ENCODE assay signal across 15 cellular contexts in the genomic region with DNA sequence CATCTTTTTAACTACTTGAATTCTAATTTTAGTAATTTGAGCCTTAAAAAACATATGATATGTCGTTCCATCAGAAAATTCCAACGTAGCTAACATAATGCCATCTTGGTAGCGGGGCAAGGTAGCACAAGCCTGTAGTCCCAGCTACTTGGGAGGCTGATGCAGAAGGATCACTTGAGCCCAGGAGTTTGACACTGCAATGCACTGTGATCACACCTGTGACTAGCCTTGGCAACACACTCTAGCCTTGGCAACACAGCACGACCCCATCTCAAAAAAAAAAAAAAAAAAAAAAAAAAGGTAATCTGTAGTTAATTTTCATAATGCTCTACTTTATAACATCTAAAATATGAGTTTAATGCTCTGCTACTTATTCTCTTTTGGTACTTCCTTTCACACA. TPM values are rescaled to one million over a fixed set of nuclear protein-coding genes. Genes with fewer than 3 reads are reported as not detected.
DNase-seq lines count a peak whose midpoint lies in the region; ATAC-seq, FAIRE-seq and TF ChIP-seq lines count a peak whose summit lies in the region.
"Had no signal": no experiment of that assay in that cellular context is flagged by ENCODE, and none has a peak within 500 bp of the region (broad histone marks: within the 10 kb centered on the region; RNA-seq: fewer than 3 reads in every experiment).

No MANE protein-coding gene starts in this region.

- H4K20me1 ChIP-seq in IMR-90 (ENCODE audit: insufficient read depth, low read length) (peaks cover 86% of the 10 kb centered on the region), astrocyte (ENCODE audit: insufficient read depth, low read length) (peaks cover 93% of the 10 kb centered on the region)

- H3K79me2 ChIP-seq in astrocyte (ENCODE audit: insufficient read depth, low read length), result peaks cover 98% of the 10 kb centered on the region

- no peak overlapping the region for H3K14ac ChIP-seq in IMR-90 (replicated peaks; ENCODE audit: low read depth, low read length)

- H3K9me1 ChIP-seq in IMR-90 (ENCODE audit: insufficient read depth, low read length), result peaks cover 9% of the 10 kb centered on the region

- dilution Hi-C loops in IMR-90 (cut with HindIII; ENCODE audit: low sequenced_read_pairs, unreplicated experiment), result no loop called here

- ATAC-seq in IMR-90 (ENCODE audit: low read depth), result no peak
- peak in 1 of 4 donors; percentile 44 for ATAC-seq in psoas muscle
- no peak for ATAC-seq in GM21367 (IDR thresholded peaks at IDR 0.05; ENCODE audit: unreplicated experiment)

- no peaks in the 10 kb centered on the region for H3K27me3 Mint-ChIP-seq in activated CD4-positive, alpha-beta T cell treated with anti-CD3 and anti-CD28 coated beads, Interleukin-2, amount 10 ng/mL, durations not matched to agents 7 days and 5 days
- no peaks in the 10 kb centered on the region for H3K27me3 Mint-ChIP-seq in astrocyte (ENCODE audit: low read depth, unreplicated experiment)

- H4K5ac ChIP-seq in IMR-90 (ENCODE audit: low read depth, low read length), result no peak overlapping the region

- no peak overlapping the region for H4K91ac ChIP-seq in IMR-90 (ENCODE audit: insufficient read depth, low read depth, low read length)

- peak overlapping the region; percentile 69 for H3K27ac Mint-ChIP-seq in activated CD4-positive, alpha-beta T cell treated with anti-CD3 and anti-CD28 coated beads, Interleukin-2, amount 10 ng/mL, durations not matched to agents 7 days and 5 days
- H3K27ac Mint-ChIP-seq in astrocyte (ENCODE audit: unreplicated experiment), result no peak overlapping the region

- H3K36me3 ChIP-seq in IMR-90 (ENCODE audit: control insufficient read depth, insufficient read depth, low read length), result peaks cover 10% of the 10 kb centered on the region
- peaks cover 27% of the 10 kb centered on the region for H3K36me3 ChIP-seq in astrocyte (ENCODE audit: insufficient read depth, low read length)
- peaks cover 0 to 37% of the 10 kb centered on the region in 2 donors for H3K36me3 ChIP-seq in psoas muscle (ENCODE audit: insufficient read depth in 1 of 2, low read depth in 1 of 2)

- H3K4me2 ChIP-seq in IMR-90 (ENCODE audit: low read depth, low read length) (no peak overlapping the region; the same call in 1 of the 2 replicates), astrocyte (ENCODE audit: low read length) (peak overlapping the region; percentile 23)

- in situ Hi-C loops in IMR-90 (cut with MboI; ENCODE audit: low sequenced_read_pairs), result loop anchor here (25.0 kb wide), 1 partner anchor 504 kb away; a partner anchor contains a TSS

- CTCF ChIA-PET in activated CD4-positive, alpha-beta T cell treated with anti-CD3 and anti-CD28 coated beads, Interleukin-2, amount 10 ng/mL, durations not matched to agents 7 days and 5 days (lab: Charles Lee), result interaction anchor here (1.2 to 1.5 kb wide), 2 partner anchors 9 to 30 kb away, joined by 3 to 4 read pairs; no protein-coding TSS in a partner anchor
- CTCF ChIA-PET in IMR-90 (lab: Yijun Ruan, JAX), result no interaction called here

- H3K9me3 ChIP-seq in IMR-90 (ENCODE audit: control insufficient read depth, insufficient read depth, low read length) (no peaks in the 10 kb centered on the region), astrocyte (ENCODE audit: insufficient read depth, low read depth, low read length) (no peaks in the 10 kb centered on the region), psoas muscle (no peaks in the 10 kb centered on the region)
- H3K9me3 ChIP-seq: left ventricle myocardium inferior, spleen had no signal

- H3K27ac ChIP-seq in IMR-90 (ENCODE audit: insufficient read depth, low read length) (0 out of 2 replicates have a peak overlapping the region, but pooled peaks have one; percentile 21), astrocyte (ENCODE audit: low read depth, low read length) (no peak overlapping the region), psoas muscle (no peak overlapping the region)
- H3K27ac ChIP-seq: cardiac muscle cell, left ventricle myocardium inferior, spleen had no signal

- POLR2A ChIA-PET in activated CD4-positive, alpha-beta T cell treated with anti-CD3 and anti-CD28 coated beads, Interleukin-2, amount 10 ng/mL, durations not matched to agents 7 days and 5 days (lab: Charles Lee), result interaction anchor here (0.6 kb wide), 1 partner anchor 32 kb away, joined by 3 read pairs; no protein-coding TSS in a partner anchor
- POLR2A ChIA-PET in IMR-90 (lab: Charles Lee; ENCODE audit: unreplicated experiment), result no interaction called here

- H2AK9ac ChIP-seq in IMR-90 (replicated peaks; ENCODE audit: low read depth, low read length, poor library complexity), result no peak overlapping the region

- no TSS peak for BruUV-seq in IMR-90 (replicated peaks; lab: Mats Ljungman, UMichigan)

- H3K56ac ChIP-seq in IMR-90 (ENCODE audit: extremely low read depth, insufficient read depth, low read length), result no peak overlapping the region

- H2BK20ac ChIP-seq in IMR-90 (ENCODE audit: low read depth, low read length), result no peak overlapping the region

- peaks cover 0 to 20% of the 10 kb centered on the region in 2 experiments; a peak in 3 of 4 replicates for H3K79me1 ChIP-seq in IMR-90 (ENCODE audit: low read depth in 1 of 2, low read length in 2 of 2)

- TF ChIP-seq CTCF in IMR-90 (conservative IDR thresholded peaks at IDR 0.05; ENCODE audit: low read depth, low read length) (no peak), astrocyte (IDR thresholded peaks at IDR 0.05; ENCODE audit: insufficient read depth, low read depth, low read length) (no peak), psoas muscle (IDR thresholded peaks at IDR 0.05) (no peak)

- no peak overlapping the region for H2BK120ac ChIP-seq in IMR-90 (ENCODE audit: low read depth, low read length)

- peaks cover 58% of the 10 kb centered on the region for H3K36me3 Mint-ChIP-seq in activated CD4-positive, alpha-beta T cell treated with anti-CD3 and anti-CD28 coated beads, Interleukin-2, amount 10 ng/mL, durations not matched to agents 7 days and 5 days (ENCODE audit: low read depth)
- H3K36me3 Mint-ChIP-seq in astrocyte (ENCODE audit: low read depth, unreplicated experiment), result peaks cover 2% of the 10 kb centered on the region

- H2BK15ac ChIP-seq in IMR-90 (ENCODE audit: low read depth, low read length), result no peak overlapping the region

- H3K4me1 Mint-ChIP-seq in activated CD4-positive, alpha-beta T cell treated with anti-CD3 and anti-CD28 coated beads, Interleukin-2, amount 10 ng/mL, durations not matched to agents 7 days and 5 days, result peaks cover 75% of the 10 kb centered on the region
- peaks cover 43% of the 10 kb centered on the region for H3K4me1 Mint-ChIP-seq in astrocyte (ENCODE audit: low read depth, unreplicated experiment)

- no peak overlapping the region for H4K8ac ChIP-seq in IMR-90 (ENCODE audit: low read depth in 2 of 2, low read length in 2 of 2)

- H3K9me3 Mint-ChIP-seq in activated CD4-positive, alpha-beta T cell treated with anti-CD3 and anti-CD28 coated beads, Interleukin-2, amount 10 ng/mL, durations not matched to agents 7 days and 5 days, result no peaks in the 10 kb centered on the region
- no peaks in the 10 kb centered on the region for H3K9me3 Mint-ChIP-seq in astrocyte (ENCODE audit: unreplicated experiment)

- no peak for TF ChIP-seq POLR2A in IMR-90 (IDR thresholded peaks at IDR 0.05; ENCODE audit: low read depth, low read length)

- no peak overlapping the region for H3K4me3 ChIP-seq in IMR-90 (ENCODE audit: insufficient read depth, low read depth, low read length)
- H3K4me3 ChIP-seq in astrocyte (ENCODE audit: insufficient read depth, low read depth, low read length), result no peak overlapping the region
- peak overlapping the region; percentile 46 for H3K4me3 ChIP-seq in psoas muscle
- H3K4me3 ChIP-seq: cardiac muscle cell had no signal

- H2BK5ac ChIP-seq in IMR-90 (ENCODE audit: low read depth, low read length, poor library complexity, severe bottlenecking), result no peak overlapping the region

- H3K23ac ChIP-seq in IMR-90 (ENCODE audit: low read depth, low read length), result no peak overlapping the region

- H3K4me1 ChIP-seq in IMR-90 (ENCODE audit: control insufficient read depth, insufficient read depth, low read length), result peaks cover 8% of the 10 kb centered on the region
- H3K4me1 ChIP-seq in astrocyte (ENCODE audit: insufficient read depth, low read length), result peaks cover 28% of the 10 kb centered on the region
- peaks cover 86% of the 10 kb centered on the region for H3K4me1 ChIP-seq in psoas muscle

- no peak overlapping the region for H3K9ac ChIP-seq in IMR-90 (ENCODE audit: low read depth, low read length)
- H3K9ac ChIP-seq in astrocyte (ENCODE audit: low read length), result no peak overlapping the region

- no peak overlapping the region for H2AK5ac ChIP-seq in IMR-90 (ENCODE audit: low read depth, low read length)

- FAIRE-seq in astrocyte (lab: Jason Lieb, UNC), result no peak
- FAIRE-seq: GM12892 had no signal

- H3K4me3 Mint-ChIP-seq in activated CD4-positive, alpha-beta T cell treated with anti-CD3 and anti-CD28 coated beads, Interleukin-2, amount 10 ng/mL, durations not matched to agents 7 days and 5 days, result peak overlapping the region; percentile 53
- H3K4me3 Mint-ChIP-seq in astrocyte (ENCODE audit: unreplicated experiment), result no peak overlapping the region

- intact Hi-C loops in IMR-90 (cut with micrococcal nuclease) (no loop called here), psoas muscle (cut with DNase I) (no loop called here)

- H2AFZ ChIP-seq in IMR-90 (replicated peaks; ENCODE audit: low read length, poor library complexity) (no peak overlapping the region), astrocyte (ENCODE audit: low read depth, low read length) (no peak overlapping the region)

- no peak overlapping the region for H3K4ac ChIP-seq in IMR-90 (ENCODE audit: low read depth, low read length)

- H3K18ac ChIP-seq in IMR-90 (ENCODE audit: low read depth, low read length), result no peak overlapping the region

- TF ChIP-seq RAD21 in IMR-90 (IDR thresholded peaks at IDR 0.05; ENCODE audit: low read length), result no peak

- 100% methylated on average over 2 of the region's 4 CpGs; no CpG with 5 or more reads in 1 of the 2 experiments for WGBS in IMR-90 (ENCODE audit: extremely low coverage in 2 of 2, insufficient read length in 1 of 2), 2 experiments
- 26 to 45% (median 26%) methylated on average over 4 of the region's 4 CpGs for WGBS in psoas muscle, 3 donors

- H3K27me3 ChIP-seq in IMR-90 (ENCODE audit: control insufficient read depth, insufficient read depth, low read length) (no peaks in the 10 kb centered on the region), astrocyte (ENCODE audit: insufficient read depth, low read length) (no peaks in the 10 kb centered on the region), psoas muscle (ENCODE audit: insufficient read depth in 3 of 3, low read length in 2 of 3) (no peaks in the 10 kb centered on the region)
- H3K27me3 ChIP-seq: cardiac muscle cell, spleen had no signal

- no peak for DNase-seq in activated CD4-positive, alpha-beta T cell treated with anti-CD3 and anti-CD28 coated beads, Interleukin-2, amount 10 ng/mL, durations not matched to agents 7 days and 5 days
- DNase-seq in activated CD4-positive, alpha-beta T cell treated with anti-CD3 and anti-CD28 coated beads, Interleukin-2, amount 50 U/mL, for 4 hours, result no peak
- DNase-seq in IMR-90 (no peak), astrocyte (ENCODE audit: low read depth) (no peak), psoas muscle (no peak), mucosa of gallbladder (ENCODE audit: low spot score) (no peak), glomerular visceral epithelial cell (ENCODE audit: extremely low spot score) (no peak)
- DNase-seq: HCEC 1CT, left ventricle myocardium inferior, NCI-H1436 treated with DMSO at 0.1 percent for 48 hours, SHP77, spleen had no signal

RNA-seq across cellular contexts. Expression of a gene that starts 6.7 kb away (rescaled TPM):
- 100 to 1,000 TPM; 147 to 164 TPM for total RNA-seq in activated CD4-positive, alpha-beta T cell treated with anti-CD3 and anti-CD28 coated beads, Interleukin-2, amount 10 ng/mL, durations not matched to agents 7 days and 5 days
- total RNA-seq in IMR-90 (2012; rRNA removed), result 141 and 142 TPM in 2 replicates
- 33.4 and 34.0 TPM in 2 replicates for polyA plus RNA-seq in IMR-90 (2012; rRNA removed)
- 4.1 and 5.6 TPM in 2 replicates for polyA plus RNA-seq in IMR-90 (2012; cell fraction: cytosol; rRNA removed)
- polyA plus RNA-seq in IMR-90 (2012; cell fraction: nucleus; rRNA removed; ENCODE audit: low replicate concordance), result 4.8 and 57.8 TPM in 2 replicates
- total RNA-seq in astrocyte, result 152 and 154 TPM in 2 replicates
- 100 to 1,000 TPM in 2 of 4 donors, 10 to 100 TPM in 2; 82.5 to 110 (median 102) TPM for total RNA-seq in psoas muscle
- 10 to 100 TPM; 22.9 to 56.2 (median 41.3) TPM for polyA plus RNA-seq in psoas muscle
- total RNA-seq in mucosa of gallbladder, result 109 TPM

RNA-seq across cellular contexts. Expression of a gene that starts 32.8 kb away (rescaled TPM):
- 10 to 100 TPM; 23.9 to 26.3 TPM for total RNA-seq in activated CD4-positive, alpha-beta T cell treated with anti-CD3 and anti-CD28 coated beads, Interleukin-2, amount 10 ng/mL, durations not matched to agents 7 days and 5 days
- 0.72 and 1.9 TPM in 2 replicates for total RNA-seq in IMR-90 (2012; rRNA removed)
- 6.0 and 7.2 TPM in 2 replicates for polyA plus RNA-seq in IMR-90 (2012; rRNA removed)
- 2.5 and 6.4 TPM in 2 replicates for polyA plus RNA-seq in IMR-90 (2012; cell fraction: cytosol; rRNA removed)
- 1.6 and 4.7 TPM in 2 replicates for polyA plus RNA-seq in IMR-90 (2012; cell fraction: nucleus; rRNA removed; ENCODE audit: low replicate concordance)
- total RNA-seq in astrocyte, result 1.3 and 1.8 TPM in 2 replicates
- total RNA-seq in psoas muscle, result under 1 TPM in 3 of 4 donors, not detected in 1; 0.20 to 0.95 (median 0.62) TPM
- polyA plus RNA-seq in psoas muscle, result under 1 TPM; 0.07 to 0.62 (median 0.09) TPM
- total RNA-seq in mucosa of gallbladder, result 0.58 TPM
